ENCODE assay signal across 1 cellular context in the genomic region with DNA sequence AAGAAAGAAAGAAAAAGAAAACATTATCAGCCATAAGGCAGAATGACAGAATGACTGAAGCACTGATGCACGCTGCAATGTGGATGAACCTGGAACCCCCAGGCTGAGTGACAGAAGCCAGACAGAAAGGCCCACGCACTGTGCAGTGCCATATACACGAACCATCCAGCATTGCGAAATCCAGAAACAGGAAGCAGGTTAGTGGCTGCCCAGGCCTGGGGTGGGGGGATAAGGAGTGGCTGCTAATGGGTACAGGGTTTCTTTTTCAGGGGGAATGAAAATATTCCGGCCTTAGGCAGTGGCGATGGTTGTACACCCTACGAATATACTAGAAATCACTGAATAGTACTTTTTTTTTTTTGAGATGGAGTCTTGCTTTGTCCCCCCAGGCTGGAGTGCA.
TF ChIP-seq lines count a peak whose summit lies in the region.

No MANE protein-coding gene starts in this region.

TF ChIP-seq in K562, 482 proteins besides CTCF, POLR2A, EP300 and RAD21:
- no peak for TF ChIP-seq NCOA6 (IDR thresholded peaks at IDR 0.05)
- TF ChIP-seq, protein P1, sequence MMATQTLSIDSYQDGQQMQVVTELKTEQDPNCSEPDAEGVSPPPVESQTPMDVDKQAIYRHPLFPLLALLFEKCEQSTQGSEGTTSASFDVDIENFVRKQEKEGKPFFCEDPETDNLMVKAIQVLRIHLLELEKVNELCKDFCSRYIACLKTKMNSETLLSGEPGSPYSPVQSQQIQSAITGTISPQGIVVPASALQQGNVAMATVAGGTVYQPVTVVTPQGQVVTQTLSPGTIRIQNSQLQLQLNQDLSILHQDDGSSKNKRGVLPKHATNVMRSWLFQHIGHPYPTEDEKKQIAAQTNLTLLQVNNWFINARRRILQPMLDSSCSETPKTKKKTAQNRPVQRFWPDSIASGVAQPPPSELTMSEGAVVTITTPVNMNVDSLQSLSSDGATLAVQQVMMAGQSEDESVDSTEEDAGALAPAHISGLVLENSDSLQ (IDR thresholded peaks at IDR 0.05) = peak; percentile 56
- TF ChIP-seq, protein P2, sequence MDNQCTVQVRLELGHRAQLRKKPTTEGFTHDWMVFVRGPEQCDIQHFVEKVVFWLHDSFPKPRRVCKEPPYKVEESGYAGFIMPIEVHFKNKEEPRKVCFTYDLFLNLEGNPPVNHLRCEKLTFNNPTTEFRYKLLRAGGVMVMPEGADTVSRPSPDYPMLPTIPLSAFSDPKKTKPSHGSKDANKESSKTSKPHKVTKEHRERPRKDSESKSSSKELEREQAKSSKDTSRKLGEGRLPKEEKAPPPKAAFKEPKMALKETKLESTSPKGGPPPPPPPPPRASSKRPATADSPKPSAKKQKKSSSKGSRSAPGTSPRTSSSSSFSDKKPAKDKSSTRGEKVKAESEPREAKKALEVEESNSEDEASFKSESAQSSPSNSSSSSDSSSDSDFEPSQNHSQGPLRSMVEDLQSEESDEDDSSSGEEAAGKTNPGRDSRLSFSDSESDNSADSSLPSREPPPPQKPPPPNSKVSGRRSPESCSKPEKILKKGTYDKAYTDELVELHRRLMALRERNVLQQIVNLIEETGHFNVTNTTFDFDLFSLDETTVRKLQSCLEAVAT (IDR thresholded peaks at IDR 0.05) = no peak
- no peak for TF ChIP-seq PHTF2 (CRISPR knock-in tag; IDR thresholded peaks at IDR 0.05)
- no peak for TF ChIP-seq ZNF146 (CRISPR knock-in tag; IDR thresholded peaks at IDR 0.05; ENCODE audit: unreplicated experiment)
- TF ChIP-seq, protein P3, sequence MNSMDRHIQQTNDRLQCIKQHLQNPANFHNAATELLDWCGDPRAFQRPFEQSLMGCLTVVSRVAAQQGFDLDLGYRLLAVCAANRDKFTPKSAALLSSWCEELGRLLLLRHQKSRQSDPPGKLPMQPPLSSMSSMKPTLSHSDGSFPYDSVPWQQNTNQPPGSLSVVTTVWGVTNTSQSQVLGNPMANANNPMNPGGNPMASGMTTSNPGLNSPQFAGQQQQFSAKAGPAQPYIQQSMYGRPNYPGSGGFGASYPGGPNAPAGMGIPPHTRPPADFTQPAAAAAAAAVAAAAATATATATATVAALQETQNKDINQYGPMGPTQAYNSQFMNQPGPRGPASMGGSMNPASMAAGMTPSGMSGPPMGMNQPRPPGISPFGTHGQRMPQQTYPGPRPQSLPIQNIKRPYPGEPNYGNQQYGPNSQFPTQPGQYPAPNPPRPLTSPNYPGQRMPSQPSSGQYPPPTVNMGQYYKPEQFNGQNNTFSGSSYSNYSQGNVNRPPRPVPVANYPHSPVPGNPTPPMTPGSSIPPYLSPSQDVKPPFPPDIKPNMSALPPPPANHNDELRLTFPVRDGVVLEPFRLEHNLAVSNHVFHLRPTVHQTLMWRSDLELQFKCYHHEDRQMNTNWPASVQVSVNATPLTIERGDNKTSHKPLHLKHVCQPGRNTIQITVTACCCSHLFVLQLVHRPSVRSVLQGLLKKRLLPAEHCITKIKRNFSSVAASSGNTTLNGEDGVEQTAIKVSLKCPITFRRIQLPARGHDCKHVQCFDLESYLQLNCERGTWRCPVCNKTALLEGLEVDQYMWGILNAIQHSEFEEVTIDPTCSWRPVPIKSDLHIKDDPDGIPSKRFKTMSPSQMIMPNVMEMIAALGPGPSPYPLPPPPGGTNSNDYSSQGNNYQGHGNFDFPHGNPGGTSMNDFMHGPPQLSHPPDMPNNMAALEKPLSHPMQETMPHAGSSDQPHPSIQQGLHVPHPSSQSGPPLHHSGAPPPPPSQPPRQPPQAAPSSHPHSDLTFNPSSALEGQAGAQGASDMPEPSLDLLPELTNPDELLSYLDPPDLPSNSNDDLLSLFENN (IDR thresholded peaks at IDR 0.05; ENCODE audit: low read depth in 2 of 2, low read length in 2 of 2) = no peak
- TF ChIP-seq EGR1 (conservative IDR thresholded peaks at IDR 0.05) = 0 out of 2 replicates have a peak, but pooled peaks have one; percentile 11
- TF ChIP-seq CREM (IDR thresholded peaks at IDR 0.05; ENCODE audit: low read depth) = no peak
- TF ChIP-seq NFXL1 (CRISPR knock-in tag; IDR thresholded peaks at IDR 0.05) = no peak
- TF ChIP-seq, protein P4, sequence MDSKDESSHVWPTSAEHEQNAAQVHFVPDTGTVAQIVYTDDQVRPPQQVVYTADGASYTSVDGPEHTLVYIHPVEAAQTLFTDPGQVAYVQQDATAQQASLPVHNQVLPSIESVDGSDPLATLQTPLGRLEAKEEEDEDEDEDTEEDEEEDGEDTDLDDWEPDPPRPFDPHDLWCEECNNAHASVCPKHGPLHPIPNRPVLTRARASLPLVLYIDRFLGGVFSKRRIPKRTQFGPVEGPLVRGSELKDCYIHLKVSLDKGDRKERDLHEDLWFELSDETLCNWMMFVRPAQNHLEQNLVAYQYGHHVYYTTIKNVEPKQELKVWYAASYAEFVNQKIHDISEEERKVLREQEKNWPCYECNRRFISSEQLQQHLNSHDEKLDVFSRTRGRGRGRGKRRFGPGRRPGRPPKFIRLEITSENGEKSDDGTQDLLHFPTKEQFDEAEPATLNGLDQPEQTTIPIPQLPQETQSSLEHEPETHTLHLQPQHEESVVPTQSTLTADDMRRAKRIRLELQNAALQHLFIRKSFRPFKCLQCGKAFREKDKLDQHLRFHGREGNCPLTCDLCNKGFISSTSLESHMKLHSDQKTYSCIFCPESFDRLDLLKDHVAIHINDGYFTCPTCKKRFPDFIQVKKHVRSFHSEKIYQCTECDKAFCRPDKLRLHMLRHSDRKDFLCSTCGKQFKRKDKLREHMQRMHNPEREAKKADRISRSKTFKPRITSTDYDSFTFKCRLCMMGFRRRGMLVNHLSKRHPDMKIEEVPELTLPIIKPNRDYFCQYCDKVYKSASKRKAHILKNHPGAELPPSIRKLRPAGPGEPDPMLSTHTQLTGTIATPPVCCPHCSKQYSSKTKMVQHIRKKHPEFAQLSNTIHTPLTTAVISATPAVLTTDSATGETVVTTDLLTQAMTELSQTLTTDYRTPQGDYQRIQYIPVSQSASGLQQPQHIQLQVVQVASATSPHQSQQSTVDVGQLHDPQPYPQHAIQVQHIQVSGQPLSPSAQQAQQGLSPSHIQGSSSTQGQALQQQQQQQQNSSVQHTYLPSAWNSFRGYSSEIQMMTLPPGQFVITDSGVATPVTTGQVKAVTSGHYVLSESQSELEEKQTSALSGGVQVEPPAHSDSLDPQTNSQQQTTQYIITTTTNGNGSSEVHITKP (IDR thresholded peaks at IDR 0.05; ENCODE audit: partially characterized antibody) = peak; percentile 64
- no peak for TF ChIP-seq HNRNPK (IDR thresholded peaks at IDR 0.05; ENCODE audit: low read depth, low read length, poor library complexity, severe bottlenecking)
- TF ChIP-seq ZNF253 (CRISPR knock-in tag; conservative IDR thresholded peaks at IDR 0.05) = no peak
- no peak for TF ChIP-seq HDGF (IDR thresholded peaks at IDR 0.05)
- no peak for TF ChIP-seq MAZ (CRISPR knock-in tag; conservative IDR thresholded peaks at IDR 0.05 in 1 of 2, IDR thresholded peaks at IDR 0.05 in 1 of 2)
- peak; percentile 14 to 24; a peak in 1 of 4 replicates for TF ChIP-seq TRIM24 (IDR thresholded peaks at IDR 0.05)
- no peak for TF ChIP-seq HDAC2 (IDR thresholded peaks at IDR 0.05)
- TF ChIP-seq TEAD1 (CRISPR knock-in tag; IDR thresholded peaks at IDR 0.05) = no peak
- TF ChIP-seq GTF2F1 (IDR thresholded peaks at IDR 0.05; ENCODE audit: low read depth, low read length) = no peak
- TF ChIP-seq SMARCE1 (IDR thresholded peaks at IDR 0.05) = no peak
- TF ChIP-seq RBM39 (optimal IDR thresholded peaks at IDR 0.05; ENCODE audit: low read depth, low read length) = no peak
- no peak for TF ChIP-seq BRF1 (IDR thresholded peaks at IDR 0.05; ENCODE audit: borderline replicate concordance, extremely low read depth, insufficient read length)
- TF ChIP-seq ZNF77 (CRISPR knock-in tag; IDR thresholded peaks at IDR 0.05) = no peak
- peak; percentile 96 for TF ChIP-seq CEBPB (tag; IDR thresholded peaks at IDR 0.05)
- peak; percentile 72 for TF ChIP-seq CEBPG (CRISPR knock-in tag; IDR thresholded peaks at IDR 0.05)
- TF ChIP-seq CEBPG (tag; conservative IDR thresholded peaks at IDR 0.05 in 1 of 2, IDR thresholded peaks at IDR 0.05 in 1 of 2) = peak; percentile 81 to 89
